ENCODE assay signal across 1 cellular context in genomic region chr20:63738687-63739128, GRCh38.
TF ChIP-seq lines count a peak whose summit lies in the region.

No MANE protein-coding gene starts in this region.

TF ChIP-seq in HepG2, 621 proteins besides CTCF, POLR2A, EP300 and RAD21 (continued from another document):
- no peak; the same call in 1 of the 2 replicates for TF ChIP-seq UBTF (CRISPR knock-in tag; IDR thresholded peaks at IDR 0.05)
- no peak; the same call in 1 of the 2 replicates for TF ChIP-seq E2F5 (CRISPR knock-in tag; conservative IDR thresholded peaks at IDR 0.05)
- TF ChIP-seq PCBP2 (optimal IDR thresholded peaks at IDR 0.05; ENCODE audit: low read depth, low read length, poor library complexity, severe bottlenecking): peak; percentile 15
- TF ChIP-seq EED (CRISPR knock-in tag; IDR thresholded peaks at IDR 0.05): no peak
- peak; percentile 70 for TF ChIP-seq ZNF20 (CRISPR knock-in tag; IDR thresholded peaks at IDR 0.05)
- TF ChIP-seq ZNF879 (CRISPR knock-in tag; IDR thresholded peaks at IDR 0.05): peak; percentile 91
- TF ChIP-seq AKNA (CRISPR knock-in tag; IDR thresholded peaks at IDR 0.05; ENCODE audit: borderline replicate concordance): no peak
- TF ChIP-seq ZNF629 (CRISPR knock-in tag; conservative IDR thresholded peaks at IDR 0.05): 0 out of 2 replicates have a peak, but pooled peaks have one; percentile 1
- no peak for TF ChIP-seq TBL1XR1 (IDR thresholded peaks at IDR 0.05; ENCODE audit: borderline replicate concordance, low read length, partially characterized antibody)
- TF ChIP-seq SNAPC4 (CRISPR knock-in tag; IDR thresholded peaks at IDR 0.05): peak; percentile 61; the same call in 1 of the 2 replicates
- peak; percentile 70 for TF ChIP-seq BHLHE40 (IDR thresholded peaks at IDR 0.05; ENCODE audit: low read length)
- 0 out of 2 replicates have a peak, but pooled peaks have one; percentile 5 for TF ChIP-seq ZBTB21 (CRISPR knock-in tag; IDR thresholded peaks at IDR 0.05)
- no peak for TF ChIP-seq CREB1 (IDR thresholded peaks at IDR 0.05)
- TF ChIP-seq CREB1 (CRISPR knock-in tag; IDR thresholded peaks at IDR 0.05): no peak
- TF ChIP-seq TFAP4 (IDR thresholded peaks at IDR 0.05; ENCODE audit: borderline replicate concordance, low read depth): peak; percentile 97
- peak; percentile 87 for TF ChIP-seq RBFOX2 (IDR thresholded peaks at IDR 0.05; ENCODE audit: low read depth, low read length)
- TF ChIP-seq XBP1 (CRISPR knock-in tag; IDR thresholded peaks at IDR 0.05): 0 out of 2 replicates have a peak, but pooled peaks have one; percentile 19
- TF ChIP-seq ZNF44 (CRISPR knock-in tag; IDR thresholded peaks at IDR 0.05): no peak
- peak; percentile 40 for TF ChIP-seq ZFX (CRISPR knock-in tag; IDR thresholded peaks at IDR 0.05; ENCODE audit: low read depth)
- TF ChIP-seq ATAD3A (CRISPR knock-in tag; IDR thresholded peaks at IDR 0.05): no peak
- no peak for TF ChIP-seq FOXJ3 (CRISPR knock-in tag; IDR thresholded peaks at IDR 0.05; ENCODE audit: borderline replicate concordance)
- peak; percentile 21; the same call in 1 of the 2 replicates for TF ChIP-seq ATRX (CRISPR knock-in tag; IDR thresholded peaks at IDR 0.05; ENCODE audit: borderline replicate concordance)
- TF ChIP-seq ZNF18 (CRISPR knock-in tag; IDR thresholded peaks at IDR 0.05; ENCODE audit: insufficient replicate concordance): peak; percentile 20
- no peak for TF ChIP-seq SP2 (CRISPR knock-in tag; IDR thresholded peaks at IDR 0.05)
- TF ChIP-seq SKI (IDR thresholded peaks at IDR 0.05; ENCODE audit: partially characterized antibody): no peak
- TF ChIP-seq MEIS1 (CRISPR knock-in tag; IDR thresholded peaks at IDR 0.05; ENCODE audit: borderline replicate concordance): no peak; the same call in 1 of the 2 replicates
- no peak for TF ChIP-seq HMGXB3 (CRISPR knock-in tag; IDR thresholded peaks at IDR 0.05; ENCODE audit: borderline replicate concordance)
- no peak for TF ChIP-seq HOXA5 (CRISPR knock-in tag; IDR thresholded peaks at IDR 0.05)
- no peak; the same call in 1 of the 2 replicates for TF ChIP-seq FOXC1 (CRISPR knock-in tag; IDR thresholded peaks at IDR 0.05; ENCODE audit: borderline replicate concordance)
